In the genomic region with DNA sequence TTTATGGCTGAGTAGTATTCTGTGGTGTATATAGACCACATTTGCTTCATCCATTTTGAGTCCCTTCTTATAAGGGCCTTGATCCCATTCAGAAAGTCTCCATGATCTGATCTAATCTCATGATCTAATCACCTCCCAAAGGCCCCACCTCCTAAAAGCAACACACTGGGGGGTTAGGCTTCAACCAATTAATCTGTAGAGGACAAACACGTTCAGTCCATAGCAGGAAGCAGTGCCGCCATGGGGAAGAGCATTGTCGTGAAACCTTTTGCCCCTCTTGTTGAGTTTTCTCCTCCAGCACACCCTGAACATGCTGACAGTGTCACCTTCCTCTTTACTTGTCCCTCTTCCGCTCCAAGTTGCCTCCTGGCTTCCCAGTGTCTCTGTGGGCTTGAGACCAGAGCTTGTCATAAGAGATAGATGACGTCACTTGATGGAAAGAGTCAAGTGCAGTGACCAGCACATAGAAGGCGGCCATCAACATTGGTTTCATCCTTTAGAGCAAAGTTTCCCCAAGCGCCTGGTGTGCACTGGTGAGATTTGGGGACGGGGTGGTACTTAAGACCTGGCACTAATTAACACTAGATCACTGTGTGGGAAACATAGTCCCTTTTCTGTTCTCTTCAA, we compare ENCODE assay signal across 31 cellular contexts.
A peak's percentile ranks its signal among the peaks of the same experiment; 100 is the strongest.
DNase-seq lines count a peak whose midpoint lies in the region; ATAC-seq, FAIRE-seq and TF ChIP-seq lines count a peak whose summit lies in the region.
"Had no signal": no experiment of that assay in that cellular context is flagged by ENCODE, and none has a peak within 500 bp of the region (broad histone marks: within the 10 kb centered on the region; RNA-seq: fewer than 3 reads in every experiment).

No MANE protein-coding gene starts in this region.

- no peaks in the 10 kb centered on the region for H3K79me2 ChIP-seq in HepG2 (ENCODE audit: insufficient read depth, low read length)

- ATAC-seq in HepG2 (no peak), right lobe of liver (no peak), memory B cell (ENCODE audit: low read depth) (no peak), GM19395 (IDR thresholded peaks at IDR 0.05; ENCODE audit: unreplicated experiment) (no peak)
- no peak for ATAC-seq in stimulated activated naive B cell treated with anti-CD40 and anti-IgM and Interleukin-4, amounts not matched to agents 10 μg/mL and 1 μg/mL and 100 μg/mL, for 72 hours (replicated peaks)
- ATAC-seq: gastroesophageal sphincter, left cardiac atrium, sciatic nerve, T-cell, WTC11 had no signal

- no TSS peak for BruUV-seq in HepG2 (replicated peaks; lab: Mats Ljungman, UMichigan)

- no peak for TF ChIP-seq POLR2A in HepG2 (IDR thresholded peaks at IDR 0.05; ENCODE audit: insufficient read depth in 1 of 2, low read depth in 2 of 2, low read length in 2 of 2)
- no peak for TF ChIP-seq POLR2A in right lobe of liver (IDR thresholded peaks at IDR 0.05)

- CTCF ChIA-PET in HepG2 (lab: Yijun Ruan, JAX; ENCODE audit: low intra/inter-chr PET ratio, low total read pairs) = no interaction called here

- peaks cover 2 to 9% of the 10 kb centered on the region in 2 experiments; a peak in 1 of 5 replicates for H3K27me3 ChIP-seq in HepG2 (ENCODE audit: control insufficient read depth in 1 of 2, insufficient read depth in 2 of 2, low read length in 2 of 2)
- H3K27me3 ChIP-seq in right lobe of liver = no peaks in the 10 kb centered on the region
- H3K27me3 ChIP-seq: BE2C, breast epithelium, gastroesophageal sphincter had no signal

- DNase-seq in HepG2 (ENCODE audit: low spot score) (no peak), right lobe of liver (no peak), OCI-M1 (lab: John Stamatoyannopoulos, UW) (peak; percentile 13), memory B cell (ENCODE audit: low spot score in 2 of 2) (no peak), hippocampal formation (lab: John Stamatoyannopoulos, UW) (no peak), NCI-H1436 (lab: John Stamatoyannopoulos, UW) (no peak)
- DNase-seq in stimulated activated naive B cell treated with anti-CD40 and anti-IgM and Interleukin-4, amounts not matched to agents 10 μg/mL and 1 μg/mL and 100 μg/mL, for 72 hours = no peak
- DNase-seq: ACHN; activated CD8-positive, alpha-beta memory T cell treated with anti-CD3 and anti-CD28 coated beads, Interleukin-2, amount 50 U/mL, for 4 hours; activated naive CD4-positive, alpha-beta T cell treated with anti-CD3 and anti-CD28 coated beads, Interleukin-2, amount 10 ng/mL, durations not matched to agents 7 days and 5 days; anterior cingulate cortex; BE2C; DND-41; GF-D8; hypothalamus; left cardiac atrium; mammary epithelial cell; MV-4-11; NCI-H146; NCI-H345; NCI-H774; posterior cingulate gyrus; substantia nigra; T-cell; trophoblast cell had no signal

- H3K4me3 Mint-ChIP-seq in memory B cell = no peak overlapping the region
- no peak overlapping the region for H3K4me3 Mint-ChIP-seq in stimulated activated naive B cell treated with anti-CD40 and anti-IgM and Interleukin-4, amounts not matched to agents 10 μg/mL and 1 μg/mL and 100 μg/mL, for 72 hours
- H3K4me3 Mint-ChIP-seq: activated naive CD4-positive, alpha-beta T cell treated with anti-CD3 and anti-CD28 coated beads, Interleukin-2, amount 10 ng/mL, durations not matched to agents 7 days and 5 days; T-cell; WTC11 had no signal

- no peaks in the 10 kb centered on the region for H4K20me1 ChIP-seq in HepG2 (ENCODE audit: insufficient read depth, low read length)

- FAIRE-seq in HepG2 (lab: Jason Lieb, UNC) = no peak

- H3K36me3 ChIP-seq in HepG2 (replicated peaks in 1 of 2; ENCODE audit: control insufficient read depth in 1 of 2, insufficient read depth in 2 of 2, low read length in 2 of 2) (no peaks in the 10 kb centered on the region), right lobe of liver (no peaks in the 10 kb centered on the region)
- H3K36me3 ChIP-seq: BE2C, breast epithelium, gastroesophageal sphincter, HAP-1 had no signal

- H3K4me1 Mint-ChIP-seq in memory B cell = peaks cover 75% of the 10 kb centered on the region
- peaks cover 69 to 93% of the 10 kb centered on the region in 2 donors for H3K4me1 Mint-ChIP-seq in stimulated activated naive B cell treated with anti-CD40 and anti-IgM and Interleukin-4, amounts not matched to agents 10 μg/mL and 1 μg/mL and 100 μg/mL, for 72 hours

- no peak overlapping the region for H3K4me3 ChIP-seq in HepG2 (replicated peaks in 1 of 3; ENCODE audit: insufficient read depth in 1 of 3, low read depth in 2 of 3, low read length in 3 of 3)
- no peak overlapping the region for H3K4me3 ChIP-seq in right lobe of liver
- H3K4me3 ChIP-seq: breast epithelium, gastroesophageal sphincter, HAP-1 had no signal

- no peak for TF ChIP-seq CTCF in HepG2 (CRISPR knock-in tag; IDR thresholded peaks at IDR 0.05)
- TF ChIP-seq CTCF in right lobe of liver (IDR thresholded peaks at IDR 0.05) = no peak

- POLR2A ChIA-PET in HepG2 (lab: Yijun Ruan, JAX) = no interaction called here

- peaks cover 25% of the 10 kb centered on the region for H3K36me3 Mint-ChIP-seq in memory B cell
- peaks cover 15 to 42% of the 10 kb centered on the region in 2 donors for H3K36me3 Mint-ChIP-seq in stimulated activated naive B cell treated with anti-CD40 and anti-IgM and Interleukin-4, amounts not matched to agents 10 μg/mL and 1 μg/mL and 100 μg/mL, for 72 hours
- H3K36me3 Mint-ChIP-seq: WTC11 had no signal

- in situ Hi-C loops in HepG2 (cut with HindIII; ENCODE audit: extremely low pct_ligation_motif_present, low pct_unique_long_range_greater_than_20kb) = loop anchor here (10.0 kb wide), 1 partner anchor 245 kb away; no protein-coding TSS in a partner anchor

- TF ChIP-seq RAD21 in HepG2 (CRISPR knock-in tag; IDR thresholded peaks at IDR 0.05) = no peak

- H2AFZ ChIP-seq in HepG2 (ENCODE audit: low read length) = no peak overlapping the region

- intact Hi-C loops in HepG2 (cut with micrococcal nuclease; ENCODE audit: unreplicated experiment) (no loop called here), right lobe of liver (cut with DNase I) (no loop called here)

- H3K9me3 Mint-ChIP-seq in memory B cell = no peaks in the 10 kb centered on the region
- H3K9me3 Mint-ChIP-seq in stimulated activated naive B cell treated with anti-CD40 and anti-IgM and Interleukin-4, amounts not matched to agents 10 μg/mL and 1 μg/mL and 100 μg/mL, for 72 hours = no peaks in the 10 kb centered on the region
- H3K9me3 Mint-ChIP-seq: activated naive CD4-positive, alpha-beta T cell treated with anti-CD3 and anti-CD28 coated beads, Interleukin-2, amount 10 ng/mL, durations not matched to agents 7 days and 5 days; T-cell; WTC11 had no signal

- H3K9me3 ChIP-seq in HepG2 (ENCODE audit: low read length) (no peaks in the 10 kb centered on the region), right lobe of liver (no peaks in the 10 kb centered on the region)
- H3K9me3 ChIP-seq: BE2C, breast epithelium, gastroesophageal sphincter, HAP-1 had no signal

- H3K27ac ChIP-seq in HepG2 (ENCODE audit: extremely low read length, insufficient read depth, low read length) (no peak overlapping the region), right lobe of liver (no peak overlapping the region)
- H3K27ac ChIP-seq: breast epithelium, gastroesophageal sphincter had no signal

- H3K4me1 ChIP-seq in HepG2 (ENCODE audit: insufficient read depth, low read length) (no peaks in the 10 kb centered on the region), right lobe of liver (no peaks in the 10 kb centered on the region)
- H3K4me1 ChIP-seq: BE2C, breast epithelium, HAP-1 had no signal

- H3K27ac Mint-ChIP-seq in memory B cell = peak overlapping the region; percentile 78
- H3K27ac Mint-ChIP-seq in stimulated activated naive B cell treated with anti-CD40 and anti-IgM and Interleukin-4, amounts not matched to agents 10 μg/mL and 1 μg/mL and 100 μg/mL, for 72 hours = peak overlapping the region; percentile 81
- H3K27ac Mint-ChIP-seq: activated naive CD4-positive, alpha-beta T cell treated with anti-CD3 and anti-CD28 coated beads, Interleukin-2, amount 10 ng/mL, durations not matched to agents 7 days and 5 days; WTC11 had no signal

- TF ChIP-seq EP300 in HepG2 (IDR thresholded peaks at IDR 0.05; ENCODE audit: low read depth in 2 of 2, low read length in 2 of 2) (no peak), HepG2 (CRISPR knock-in tag; IDR thresholded peaks at IDR 0.05; ENCODE audit: borderline replicate concordance) (no peak)

- no peak overlapping the region for H3K4me2 ChIP-seq in HepG2 (ENCODE audit: low read depth, low read length)

- no peak overlapping the region for H3K9ac ChIP-seq in HepG2 (ENCODE audit: insufficient read depth, low read depth, low read length)

- no peaks in the 10 kb centered on the region for H3K27me3 Mint-ChIP-seq in memory B cell
- no peaks in the 10 kb centered on the region for H3K27me3 Mint-ChIP-seq in stimulated activated naive B cell treated with anti-CD40 and anti-IgM and Interleukin-4, amounts not matched to agents 10 μg/mL and 1 μg/mL and 100 μg/mL, for 72 hours
- H3K27me3 Mint-ChIP-seq: activated naive CD4-positive, alpha-beta T cell treated with anti-CD3 and anti-CD28 coated beads, Interleukin-2, amount 10 ng/mL, durations not matched to agents 7 days and 5 days; T-cell had no signal

- 23% methylated on average over 8 of the region's 8 CpGs for WGBS in HepG2 (ENCODE audit: low lambda C conversion rate)
- 35% methylated on average over 5 of the region's 8 CpGs for WGBS in right lobe of liver (ENCODE audit: insufficient coverage, low coverage, low lambda C conversion rate, missing lambda C conversion rate)

TF ChIP-seq in HepG2, 621 proteins besides CTCF, POLR2A, EP300 and RAD21:
- TF ChIP-seq NPAS2 (CRISPR knock-in tag; IDR thresholded peaks at IDR 0.05; ENCODE audit: borderline replicate concordance) (no peak), ZSCAN22 (CRISPR knock-in tag; IDR thresholded peaks at IDR 0.05) (no peak), CREB1 (IDR thresholded peaks at IDR 0.05) (peak; percentile 98), CREB1 (CRISPR knock-in tag; IDR thresholded peaks at IDR 0.05) (no peak), POGZ (CRISPR knock-in tag; IDR thresholded peaks at IDR 0.05) (no peak), ATF7 (IDR thresholded peaks at IDR 0.05) (peak; percentile 99), ATF7 (CRISPR knock-in tag; IDR thresholded peaks at IDR 0.05) (no peak), RORA (CRISPR knock-in tag; IDR thresholded peaks at IDR 0.05) (no peak), MAF1 (CRISPR knock-in tag; IDR thresholded peaks at IDR 0.05; ENCODE audit: borderline replicate concordance) (no peak), IRF2 (CRISPR knock-in tag; IDR thresholded peaks at IDR 0.05) (no peak)
- TF ChIP-seq, protein P1, sequence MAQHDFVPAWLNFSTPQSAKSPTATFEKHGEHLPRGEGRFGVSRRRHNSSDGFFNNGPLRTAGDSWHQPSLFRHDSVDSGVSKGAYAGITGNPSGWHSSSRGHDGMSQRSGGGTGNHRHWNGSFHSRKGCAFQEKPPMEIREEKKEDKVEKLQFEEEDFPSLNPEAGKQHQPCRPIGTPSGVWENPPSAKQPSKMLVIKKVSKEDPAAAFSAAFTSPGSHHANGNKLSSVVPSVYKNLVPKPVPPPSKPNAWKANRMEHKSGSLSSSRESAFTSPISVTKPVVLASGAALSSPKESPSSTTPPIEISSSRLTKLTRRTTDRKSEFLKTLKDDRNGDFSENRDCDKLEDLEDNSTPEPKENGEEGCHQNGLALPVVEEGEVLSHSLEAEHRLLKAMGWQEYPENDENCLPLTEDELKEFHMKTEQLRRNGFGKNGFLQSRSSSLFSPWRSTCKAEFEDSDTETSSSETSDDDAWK (CRISPR knock-in tag; IDR thresholded peaks at IDR 0.05) = no peak
